In the genomic region with DNA sequence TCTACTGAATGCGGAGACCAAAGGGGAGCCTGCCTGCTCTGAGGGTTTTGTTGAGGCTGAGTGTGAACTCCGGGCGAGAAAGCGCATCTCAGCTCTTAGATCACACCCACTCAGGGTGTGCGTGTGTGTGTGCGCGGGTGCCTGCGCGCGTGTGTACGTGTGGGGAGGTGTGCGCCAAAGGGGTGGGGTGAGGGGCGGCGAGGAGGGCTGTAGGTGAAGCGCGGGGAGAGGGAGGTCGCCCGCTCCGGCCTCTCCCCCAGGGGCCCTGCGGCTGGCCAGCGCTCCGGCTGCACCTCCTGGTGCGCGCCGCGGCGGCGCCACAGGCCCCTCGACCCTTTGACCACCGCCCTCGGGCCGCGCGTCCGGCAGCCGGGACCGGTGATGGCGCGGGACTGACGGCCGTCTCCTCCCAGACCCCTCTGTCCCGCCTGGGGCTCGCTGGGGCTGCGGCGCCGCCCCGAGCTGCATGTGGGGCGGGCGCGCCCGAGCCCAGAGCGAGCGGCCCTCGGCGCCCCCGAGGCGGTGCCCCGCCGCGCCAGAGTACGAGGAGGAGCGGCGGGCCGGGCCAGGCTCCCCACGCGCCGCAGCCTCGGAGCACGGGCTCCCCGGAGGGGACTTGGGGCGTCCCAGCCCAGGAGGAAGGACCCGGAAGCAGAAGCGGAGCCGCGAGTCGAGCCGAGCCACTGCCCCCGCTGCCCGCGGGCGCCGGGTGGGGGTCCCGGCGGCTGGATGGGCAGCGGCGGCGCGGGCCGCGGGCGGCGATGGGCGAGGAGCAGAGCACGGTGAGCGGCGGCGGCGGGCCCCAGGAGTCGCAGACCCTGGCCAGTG, we compare ENCODE assay signal across 1 cellular context.
TF ChIP-seq lines count a peak whose summit lies in the region.

Gene RNF217, plus strand, starts transcription at position 654 of the 828 bp plus-strand sequence. Its CDS starts 108 bp downstream, at position 762.

TF ChIP-seq in IMR-90, 13 proteins besides CTCF, POLR2A, EP300 and RAD21:
- TF ChIP-seq RCOR1 (IDR thresholded peaks at IDR 0.05; ENCODE audit: insufficient replicate concordance, low read length) = no peak
- TF ChIP-seq CEBPB (IDR thresholded peaks at IDR 0.05; ENCODE audit: low read depth, low read length) = no peak
- no peak for TF ChIP-seq MAFK (IDR thresholded peaks at IDR 0.05; ENCODE audit: low read depth, low read length)
- TF ChIP-seq, protein P1, sequence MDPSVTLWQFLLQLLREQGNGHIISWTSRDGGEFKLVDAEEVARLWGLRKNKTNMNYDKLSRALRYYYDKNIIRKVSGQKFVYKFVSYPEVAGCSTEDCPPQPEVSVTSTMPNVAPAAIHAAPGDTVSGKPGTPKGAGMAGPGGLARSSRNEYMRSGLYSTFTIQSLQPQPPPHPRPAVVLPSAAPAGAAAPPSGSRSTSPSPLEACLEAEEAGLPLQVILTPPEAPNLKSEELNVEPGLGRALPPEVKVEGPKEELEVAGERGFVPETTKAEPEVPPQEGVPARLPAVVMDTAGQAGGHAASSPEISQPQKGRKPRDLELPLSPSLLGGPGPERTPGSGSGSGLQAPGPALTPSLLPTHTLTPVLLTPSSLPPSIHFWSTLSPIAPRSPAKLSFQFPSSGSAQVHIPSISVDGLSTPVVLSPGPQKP (IDR thresholded peaks at IDR 0.05; ENCODE audit: borderline replicate concordance, low read depth, low read length) = no peak
- no peak for TF ChIP-seq RFX5 (IDR thresholded peaks at IDR 0.05; ENCODE audit: low read depth, low read length)
- no peak for TF ChIP-seq SMC3 (IDR thresholded peaks at IDR 0.05; ENCODE audit: low read depth, low read length)
- TF ChIP-seq MXI1 (IDR thresholded peaks at IDR 0.05; ENCODE audit: borderline replicate concordance, low read depth, low read length) = no peak; the same call in 1 of the 2 replicates
- TF ChIP-seq CHD1 (IDR thresholded peaks at IDR 0.05; ENCODE audit: low read depth, low read length) = no peak
- TF ChIP-seq FOS (IDR thresholded peaks at IDR 0.05; ENCODE audit: low read depth, low read length) = no peak
- TF ChIP-seq USF2 (IDR thresholded peaks at IDR 0.05; ENCODE audit: low read depth, low read length) = no peak
- peak; percentile 60; the same call in 1 of the 2 replicates for TF ChIP-seq BHLHE40 (IDR thresholded peaks at IDR 0.05; ENCODE audit: low read depth, low read length)
- TF ChIP-seq MAZ (IDR thresholded peaks at IDR 0.05; ENCODE audit: borderline replicate concordance, low read depth, low read length) = peak; percentile 7; the same call in 1 of the 2 replicates
